Comparison of ENCODE assay signal across 14 cellular contexts in genomic region chr5:67058998-67059746, GRCh38.
DNase-seq lines count a peak whose midpoint lies in the region; ATAC-seq, FAIRE-seq and TF ChIP-seq lines count a peak whose summit lies in the region.
"Had no signal": no experiment of that assay in that cellular context is flagged by ENCODE, and none has a peak within 500 bp of the region (broad histone marks: within the 10 kb centered on the region; RNA-seq: fewer than 3 reads in every experiment).

No MANE protein-coding gene starts in this region.

- 97% methylated on average over 4 of the region's 4 CpGs for WGBS in mammary epithelial cell (ENCODE audit: low coverage, missing lambda C conversion rate)
- WGBS in pancreas, 2 donors = 49 to 60% methylated on average over 4 of the region's 4 CpGs

- TF ChIP-seq CTCF in mammary epithelial cell (conservative IDR thresholded peaks at IDR 0.05 in 1 of 2, IDR thresholded peaks at IDR 0.05 in 1 of 2; ENCODE audit: extremely low read depth in 1 of 2, insufficient read depth in 1 of 2, low read depth in 1 of 2, low read length in 2 of 2) (no peak), right atrium auricular region (IDR thresholded peaks at IDR 0.05) (peak in 1 of 2 donors; percentile 19), pancreas (IDR thresholded peaks at IDR 0.05) (no peak)

- no peak for DNase-seq in mammary epithelial cell
- no peak for DNase-seq in right atrium auricular region (ENCODE audit: low spot score)
- no peak for DNase-seq in pancreas
- DNase-seq in foreskin melanocyte = no peak
- DNase-seq in NCI-H1694 (lab: John Stamatoyannopoulos, UW) = no peak
- no peak for DNase-seq in KBM-7
- no peak for DNase-seq in NCI-H1092 (lab: John Stamatoyannopoulos, UW)
- DNase-seq: activated CD4-positive, alpha-beta T cell treated with anti-CD3 and anti-CD28 coated beads, Interleukin-2, amount 50 U/mL, for 1 hour; cortex of kidney; small intestine; stimulated activated naive CD8-positive, alpha-beta T cell treated with anti-CD3 and anti-CD28 coated beads, Interleukin-15, amount 100 ng/mL, for 72 hours; T1000 had no signal

- H3K9ac ChIP-seq in HUES48 (ENCODE audit: low read depth, low read length) (no peak overlapping the region), mammary epithelial cell (ENCODE audit: insufficient read depth, low read length) (peak overlapping the region; percentile 8)

- dilution Hi-C loops in mammary epithelial cell (cut with HindIII; ENCODE audit: low sequenced_read_pairs) = no loop called here

- no peak overlapping the region for H2AFZ ChIP-seq in mammary epithelial cell (ENCODE audit: low read depth, low read length)

- no peaks in the 10 kb centered on the region for H4K20me1 ChIP-seq in mammary epithelial cell (ENCODE audit: insufficient read depth, low read length)

- H3K27me3 ChIP-seq in HUES48 (ENCODE audit: control insufficient read depth, insufficient read depth, low read length) (no peaks in the 10 kb centered on the region), mammary epithelial cell (ENCODE audit: insufficient read depth, low read length) (no peaks in the 10 kb centered on the region), right atrium auricular region (no peaks in the 10 kb centered on the region), pancreas (no peaks in the 10 kb centered on the region)
- H3K27me3 ChIP-seq: esophagus muscularis mucosa had no signal

- peak in 3 of 4 donors; percentile 17 to 76 (median 22) for ATAC-seq in pancreas
- ATAC-seq: stimulated activated naive CD8-positive, alpha-beta T cell treated with anti-CD3 and anti-CD28 coated beads, Interleukin-15, amount 100 ng/mL, for 72 hours had no signal

- H3K4me1 ChIP-seq in HUES48 (ENCODE audit: control insufficient read depth, insufficient read depth, low read length) (peaks cover 21% of the 10 kb centered on the region), mammary epithelial cell (ENCODE audit: insufficient read depth, low read length) (peaks cover 26% of the 10 kb centered on the region), right atrium auricular region (peaks cover 0 to 39% of the 10 kb centered on the region in 2 donors), pancreas (peaks cover 0 to 22% (median 9%) of the 10 kb centered on the region in 3 donors)

- no peaks in the 10 kb centered on the region for H3K9me3 ChIP-seq in HUES48 (ENCODE audit: control insufficient read depth, insufficient read depth, low read length)
- H3K9me3 ChIP-seq in mammary epithelial cell (replicated peaks; ENCODE audit: insufficient read depth, low read length) = no peaks in the 10 kb centered on the region
- H3K9me3 ChIP-seq in right atrium auricular region = no peaks in the 10 kb centered on the region
- no peaks in the 10 kb centered on the region for H3K9me3 ChIP-seq in pancreas
- H3K9me3 ChIP-seq: esophagus muscularis mucosa had no signal

- H3K27ac ChIP-seq in HUES48 (ENCODE audit: low read depth, low read length) (peak overlapping the region; percentile 62), mammary epithelial cell (ENCODE audit: insufficient read depth, low read depth, low read length) (peak overlapping the region; percentile 71), right atrium auricular region (peak overlapping the region; percentile 26 to 30), pancreas (no peak overlapping the region)
- H3K27ac ChIP-seq: esophagus muscularis mucosa had no signal

- no peak for FAIRE-seq in pancreas (lab: Jason Lieb, UNC)
- FAIRE-seq: small intestine had no signal

- H3K4me2 ChIP-seq in mammary epithelial cell (ENCODE audit: insufficient read depth, low read depth, low read length) = no peak overlapping the region

- intact Hi-C loops in mammary epithelial cell (cut with micrococcal nuclease) = no loop called here
- intact Hi-C loops in pancreas (cut with DNase I) = no loop called here

- no peak overlapping the region for H3K4me3 ChIP-seq in HUES48 (ENCODE audit: low read depth, low read length)
- no peak overlapping the region for H3K4me3 ChIP-seq in mammary epithelial cell (replicated peaks in 1 of 3; ENCODE audit: insufficient read depth in 1 of 3, low read depth in 2 of 3, low read length in 3 of 3)
- no peak overlapping the region for H3K4me3 ChIP-seq in right atrium auricular region
- H3K4me3 ChIP-seq in pancreas = no peak overlapping the region
- H3K4me3 ChIP-seq: esophagus muscularis mucosa had no signal

- no peaks in the 10 kb centered on the region for H3K36me3 ChIP-seq in HUES48 (ENCODE audit: control insufficient read depth, insufficient read depth, low read length)
- H3K36me3 ChIP-seq in mammary epithelial cell (ENCODE audit: insufficient read depth, low read length) = peaks cover 6% of the 10 kb centered on the region
- peaks cover 8% of the 10 kb centered on the region for H3K36me3 ChIP-seq in right atrium auricular region
- H3K36me3 ChIP-seq in pancreas = peaks cover 0 to 4% (median 0%) of the 10 kb centered on the region in 3 donors

- in situ Hi-C loops in mammary epithelial cell (cut with MboI; ENCODE audit: low sequenced_read_pairs in 2 of 2) (no loop called here), KBM-7 (cut with MboI; ENCODE audit: low pct_unique_long_range_greater_than_20kb, low sequenced_read_pairs) (no loop called here)

- peaks cover 94% of the 10 kb centered on the region for H3K79me2 ChIP-seq in mammary epithelial cell (ENCODE audit: insufficient read depth, low read length)

- BruUV-seq in mammary epithelial cell (replicated peaks; lab: Mats Ljungman, UMichigan) = no TSS peak

- CTCF ChIA-PET in mammary epithelial cell (lab: Charles Lee; ENCODE audit: low non-redundant PET) = no interaction called here

Comparison
In these comparisons a context has a peak if more than half of its experiments do, and no peak if none do; other contexts are left out.
1. H3K27ac ChIP-seq: peak in HUES48 (single experiment), mammary epithelial cell (single experiment) and right atrium auricular region (2 of 2); none in pancreas (0 of 4).